In the genomic region with DNA sequence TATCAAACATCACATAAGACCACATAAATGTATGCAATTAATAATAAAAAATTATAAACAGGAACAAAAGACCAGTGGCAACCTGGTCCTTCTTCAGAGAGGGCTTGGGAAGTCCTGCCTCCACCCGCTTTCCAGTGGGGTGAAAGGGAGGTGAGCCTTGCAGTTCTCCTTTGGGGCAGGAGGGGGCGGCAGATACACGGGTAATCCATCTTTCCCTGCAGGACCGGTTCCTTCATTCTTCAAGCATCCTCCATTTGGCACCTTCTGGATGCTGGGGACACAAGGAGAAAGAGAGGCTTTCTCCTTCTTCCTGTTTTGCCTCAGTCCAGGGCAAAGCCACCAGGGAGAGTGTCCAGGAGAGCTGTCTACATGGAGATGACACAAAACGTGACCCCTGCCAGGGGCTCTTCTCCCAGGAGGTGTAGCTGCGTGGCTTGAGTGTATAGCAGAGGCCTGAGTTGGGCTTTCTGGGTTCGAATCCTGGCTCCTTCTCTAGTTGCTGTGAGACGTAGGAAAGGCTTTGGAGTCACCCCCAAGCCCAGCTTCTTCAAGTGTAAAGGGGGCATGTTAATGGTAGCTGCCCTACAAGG, we compare ENCODE assay signal across 8 cellular contexts. TPM values are rescaled to one million over a fixed set of nuclear protein-coding genes. Genes with fewer than 3 reads are reported as not detected.
DNase-seq lines count a peak whose midpoint lies in the region; ATAC-seq and TF ChIP-seq lines count a peak whose summit lies in the region.

No MANE protein-coding gene starts in this region.

- H3K27me3 ChIP-seq in mammary epithelial cell (ENCODE audit: insufficient read depth, low read length) (no peaks in the 10 kb centered on the region), kidney epithelial cell (ENCODE audit: control insufficient read depth, insufficient read depth, low read length) (no peaks in the 10 kb centered on the region)

- H3K9ac ChIP-seq in mammary epithelial cell (ENCODE audit: insufficient read depth, low read length), result no peak overlapping the region

- no peak overlapping the region for H3K4me2 ChIP-seq in mammary epithelial cell (ENCODE audit: insufficient read depth, low read depth, low read length)

- H3K36me3 ChIP-seq in mammary epithelial cell (ENCODE audit: insufficient read depth, low read length) (no peaks in the 10 kb centered on the region), kidney epithelial cell (ENCODE audit: control insufficient read depth, insufficient read depth, low read length) (no peaks in the 10 kb centered on the region)

- WGBS in mammary epithelial cell (ENCODE audit: low coverage, missing lambda C conversion rate), result 25% methylated on average over 8 of the region's 8 CpGs

- H3K4me3 ChIP-seq in WI38 (ENCODE audit: low read depth, low read length) (no peak overlapping the region), mammary epithelial cell (replicated peaks in 1 of 3; ENCODE audit: insufficient read depth in 1 of 3, low read depth in 2 of 3, low read length in 3 of 3) (no peak overlapping the region), kidney epithelial cell (ENCODE audit: low read depth, low read length) (no peak overlapping the region)

- CTCF ChIA-PET in mammary epithelial cell (lab: Charles Lee; ENCODE audit: low non-redundant PET), result interaction anchor here (0.5 kb wide), 2 partner anchors 95 to 274 kb away, joined by 3 to 4 read pairs; no protein-coding TSS in a partner anchor

- H2AFZ ChIP-seq in mammary epithelial cell (ENCODE audit: low read depth, low read length), result no peak overlapping the region

- dilution Hi-C loops in mammary epithelial cell (cut with HindIII; ENCODE audit: low sequenced_read_pairs), result no loop called here

- no peaks in the 10 kb centered on the region for H4K20me1 ChIP-seq in mammary epithelial cell (ENCODE audit: insufficient read depth, low read length)

- no peak for ATAC-seq in HG03095 (IDR thresholded peaks at IDR 0.05; ENCODE audit: unreplicated experiment)

- in situ Hi-C loops in mammary epithelial cell (cut with MboI; ENCODE audit: low sequenced_read_pairs in 2 of 2), result loop anchor here (10.0 to 25.0 kb wide), 2 partner anchors 1009 to 1011 kb away; no protein-coding TSS in a partner anchor

- peaks cover 5% of the 10 kb centered on the region for H3K4me1 ChIP-seq in mammary epithelial cell (ENCODE audit: insufficient read depth, low read length)

- intact Hi-C loops in mammary epithelial cell (cut with micrococcal nuclease), result loop anchor here (1.0 to 10.0 kb wide), 11 partner anchors 96 to 1336 kb away; a partner anchor contains a TSS

- no peak overlapping the region for H3K27ac ChIP-seq in mammary epithelial cell (ENCODE audit: insufficient read depth, low read depth, low read length)

- peaks cover 4% of the 10 kb centered on the region for H3K9me3 ChIP-seq in mammary epithelial cell (replicated peaks; ENCODE audit: insufficient read depth, low read length)

- no TSS peak for BruUV-seq in mammary epithelial cell (replicated peaks; lab: Mats Ljungman, UMichigan)

- TF ChIP-seq CTCF in WI38 (IDR thresholded peaks at IDR 0.05; ENCODE audit: low read depth, low read length) (peak; percentile 99), mammary epithelial cell (conservative IDR thresholded peaks at IDR 0.05 in 1 of 2, IDR thresholded peaks at IDR 0.05 in 1 of 2; ENCODE audit: extremely low read depth in 1 of 2, insufficient read depth in 1 of 2, low read depth in 1 of 2, low read length in 2 of 2) (peak; percentile 98), kidney epithelial cell (IDR thresholded peaks at IDR 0.05; ENCODE audit: insufficient read depth, low read length, poor library complexity, severe bottlenecking) (peak; percentile 97)

- H3K79me2 ChIP-seq in mammary epithelial cell (ENCODE audit: insufficient read depth, low read length), result no peaks in the 10 kb centered on the region

- peak; percentile 71 for DNase-seq in NCI-H510A treated with DMSO at 0.1 percent for 48 hours (lab: John Stamatoyannopoulos, UW)
- no peak for DNase-seq in NCI-H510A (lab: John Stamatoyannopoulos, UW)
- DNase-seq in NCI-H2107 (lab: John Stamatoyannopoulos, UW), result peak; percentile 24
- DNase-seq in mammary epithelial cell, result peak; percentile 65
- DNase-seq in kidney epithelial cell (ENCODE audit: low read depth), result no peak
- peak; percentile 82 to 83 for DNase-seq in stimulated activated CD4-positive, alpha-beta T cell treated with anti-CD3 and anti-CD28 coated beads, Interleukin-2, amount 100 ng/mL, for 24 hours

RNA-seq across cellular contexts. Expression of a gene that starts 23.2 kb away (rescaled TPM):
- total RNA-seq in mammary epithelial cell (1,000 to 10,000 TPM in 1 of 2 donors, 100 to 1,000 TPM in 1; 152 to 1,750 TPM), kidney epithelial cell (930 and 943 TPM in 2 replicates)
- polyA plus RNA-seq in mammary epithelial cell, result 1,472 TPM
- polyA minus RNA-seq in mammary epithelial cell, result 850 TPM

Comparison
In these comparisons a context has a peak if more than half of its experiments do, and no peak if none do; other contexts are left out.
1. DNase-seq: peak in NCI-H510A treated with DMSO at 0.1 percent for 48 hours (single experiment), NCI-H2107 (single experiment), mammary epithelial cell (single experiment) and stimulated activated CD4-positive, alpha-beta T cell treated with anti-CD3 and anti-CD28 coated beads, Interleukin-2, amount 100 ng/mL, for 24 hours (2 of 2); none in NCI-H510A (single experiment) and kidney epithelial cell (single experiment).
2. Peak in every context shown above with its lines, with median percentiles within 50 percentile points of each other: CTCF ChIP-seq.